16 cellular contexts compared by ENCODE assay signal in genomic region chr2:109353806-109354745, GRCh38.
"Had no signal": no experiment of that assay in that cellular context is flagged by ENCODE, and none has a peak within 500 bp of the region (broad histone marks: within the 10 kb centered on the region; RNA-seq: fewer than 3 reads in every experiment).

No MANE protein-coding gene starts in this region.

- H3K9me3 ChIP-seq: mucosa of descending colon, pancreas, tibial artery had no signal

- H3K4me3 ChIP-seq: left ventricle myocardium inferior, mucosa of descending colon, neural progenitor cell, pancreas, tibial artery had no signal

- H3K27ac Mint-ChIP-seq: activated naive CD4-positive, alpha-beta T cell treated with anti-CD3 and anti-CD28 coated beads for 36 hours; activated naive CD8-positive, alpha-beta T cell treated with anti-CD3 and anti-CD28 coated beads, Interleukin-2, amount 50 U/mL, for 24 hours; naive B cell; neural progenitor cell had no signal

- H3K4me3 Mint-ChIP-seq: activated naive CD4-positive, alpha-beta T cell treated with anti-CD3 and anti-CD28 coated beads for 36 hours; activated naive CD8-positive, alpha-beta T cell treated with anti-CD3 and anti-CD28 coated beads, Interleukin-2, amount 50 U/mL, for 24 hours; activated T-cell treated with anti-CD3 and anti-CD28 coated beads, Interleukin-2, amount 50 U/mL, for 4 hours; neural progenitor cell had no signal

- H3K27me3 Mint-ChIP-seq: activated naive CD8-positive, alpha-beta T cell treated with anti-CD3 and anti-CD28 coated beads, Interleukin-2, amount 50 U/mL, for 24 hours had no signal

- H3K36me3 ChIP-seq: brain microvascular endothelial cell, left ventricle myocardium inferior, neural progenitor cell, pancreas had no signal

- DNase-seq: activated CD4-positive, alpha-beta T cell treated with anti-CD3 and anti-CD28 coated beads, Interleukin-2, amount 50 U/mL, for 4 hours; activated naive CD4-positive, alpha-beta T cell treated with anti-CD3 and anti-CD28 coated beads for 36 hours; activated naive CD8-positive, alpha-beta T cell treated with anti-CD3 and anti-CD28 coated beads, Interleukin-2, amount 50 U/mL, for 24 hours; activated T-cell treated with anti-CD3 and anti-CD28 coated beads, Interleukin-2, amount 50 U/mL, for 4 hours; brain microvascular endothelial cell; central memory CD4-positive, alpha-beta T cell; left ventricle myocardium inferior; mucosa of descending colon; naive B cell; pancreas; stimulated activated CD8-positive, alpha-beta memory T cell treated with anti-CD3 and anti-CD28 coated beads, Interleukin-4, amount 100 ng/mL, for 48 hours; stimulated activated naive CD4-positive, alpha-beta T cell; substantia nigra; SW 1271; tibial artery had no signal

- ATAC-seq: activated naive CD8-positive, alpha-beta T cell treated with anti-CD3 and anti-CD28 coated beads, Interleukin-2, amount 50 U/mL, for 24 hours; activated T-cell treated with anti-CD3 and anti-CD28 coated beads, Interleukin-2, amount 50 U/mL, for 4 hours; mucosa of descending colon; pancreas had no signal

- H3K27me3 ChIP-seq: brain microvascular endothelial cell, neural progenitor cell, pancreas, tibial artery had no signal

- H3K27ac ChIP-seq: brain microvascular endothelial cell, left ventricle myocardium inferior, neural progenitor cell, pancreas, tibial artery had no signal
